In genomic region chr5:98780390-98780789, GRCh38 we compare ENCODE assay signal across 20 cellular contexts. TPM values are rescaled to one million over a fixed set of nuclear protein-coding genes. Genes with fewer than 3 reads are reported as not detected.
A peak's percentile ranks its signal among the peaks of the same experiment; 100 is the strongest.
DNase-seq lines count a peak whose midpoint lies in the region; ATAC-seq and TF ChIP-seq lines count a peak whose summit lies in the region.
"Had no signal": no experiment of that assay in that cellular context is flagged by ENCODE, and none has a peak within 500 bp of the region (broad histone marks: within the 10 kb centered on the region; RNA-seq: fewer than 3 reads in every experiment).

No MANE protein-coding gene starts in this region.

- H3K27ac ChIP-seq in VCaP = peak overlapping the region; percentile 98
- H3K27ac ChIP-seq: adrenal gland, neural progenitor cell had no signal

- peak; percentile 45 for ATAC-seq in GM21381 (IDR thresholded peaks at IDR 0.05; ENCODE audit: unreplicated experiment)
- ATAC-seq in stimulated activated memory B cell treated with anti-CD40 and anti-IgM and Interleukin-4, amounts not matched to agents 10 μg/mL and 1 μg/mL and 100 μg/mL, for 72 hours = no peak
- no peak for ATAC-seq in effector memory CD8-positive, alpha-beta T cell (replicated peaks)
- ATAC-seq: CD8-positive, alpha-beta T cell had no signal

- peaks cover 15% of the 10 kb centered on the region for H3K36me3 Mint-ChIP-seq in stimulated activated memory B cell treated with anti-CD40 and anti-IgM and Interleukin-4, amounts not matched to agents 10 μg/mL and 1 μg/mL and 100 μg/mL, for 72 hours
- peaks cover 3% of the 10 kb centered on the region for H3K36me3 Mint-ChIP-seq in endothelial cell (ENCODE audit: low read depth, unreplicated experiment)
- no peaks in the 10 kb centered on the region for H3K36me3 Mint-ChIP-seq in effector memory CD8-positive, alpha-beta T cell (ENCODE audit: insufficient read depth)
- H3K36me3 Mint-ChIP-seq in activated CD4-positive, alpha-beta memory T cell treated with anti-CD3 and anti-CD28 coated beads, Interleukin-2, amount 10 ng/mL, durations not matched to agents 7 days and 5 days (ENCODE audit: low read depth) = no peaks in the 10 kb centered on the region

- H3K27ac Mint-ChIP-seq in stimulated activated memory B cell treated with anti-CD40 and anti-IgM and Interleukin-4, amounts not matched to agents 10 μg/mL and 1 μg/mL and 100 μg/mL, for 72 hours = peak overlapping the region; percentile 67
- H3K27ac Mint-ChIP-seq in endothelial cell (ENCODE audit: unreplicated experiment) = no peak overlapping the region
- H3K27ac Mint-ChIP-seq in effector memory CD8-positive, alpha-beta T cell = no peak overlapping the region
- no peak overlapping the region for H3K27ac Mint-ChIP-seq in activated CD4-positive, alpha-beta memory T cell treated with anti-CD3 and anti-CD28 coated beads, Interleukin-2, amount 10 ng/mL, durations not matched to agents 7 days and 5 days
- H3K27ac Mint-ChIP-seq: CD8-positive, alpha-beta T cell; neural progenitor cell; stimulated activated naive CD8-positive, alpha-beta T cell treated with anti-CD3 and anti-CD28 coated beads, Interleukin-15, Interleukin-2, amounts not matched to agents 100 ng/mL and 50 ng/mL, for 24 hours had no signal

- H3K9me3 Mint-ChIP-seq in stimulated activated memory B cell treated with anti-CD40 and anti-IgM and Interleukin-4, amounts not matched to agents 10 μg/mL and 1 μg/mL and 100 μg/mL, for 72 hours = no peaks in the 10 kb centered on the region
- no peaks in the 10 kb centered on the region for H3K9me3 Mint-ChIP-seq in endothelial cell (ENCODE audit: unreplicated experiment)
- no peaks in the 10 kb centered on the region for H3K9me3 Mint-ChIP-seq in effector memory CD8-positive, alpha-beta T cell
- no peaks in the 10 kb centered on the region for H3K9me3 Mint-ChIP-seq in activated CD4-positive, alpha-beta memory T cell treated with anti-CD3 and anti-CD28 coated beads, Interleukin-2, amount 10 ng/mL, durations not matched to agents 7 days and 5 days
- H3K9me3 Mint-ChIP-seq: CD8-positive, alpha-beta T cell; neural progenitor cell; stimulated activated naive CD8-positive, alpha-beta T cell treated with anti-CD3 and anti-CD28 coated beads, Interleukin-15, Interleukin-2, amounts not matched to agents 100 ng/mL and 50 ng/mL, for 24 hours had no signal

- CTCF ChIA-PET in activated CD4-positive, alpha-beta memory T cell treated with anti-CD3 and anti-CD28 coated beads, Interleukin-2, amount 10 ng/mL, durations not matched to agents 7 days and 5 days (lab: Charles Lee) = interaction anchor here (3.3 kb wide), 1 partner anchor 11 kb away, joined by 23 read pairs; no protein-coding TSS in a partner anchor

- POLR2A ChIA-PET in activated CD4-positive, alpha-beta memory T cell treated with anti-CD3 and anti-CD28 coated beads, Interleukin-2, amount 10 ng/mL, durations not matched to agents 7 days and 5 days (lab: Charles Lee) = interaction anchor here (1.7 kb wide), 1 partner anchor 11 kb away, joined by 6 read pairs; no protein-coding TSS in a partner anchor

- peaks cover 68% of the 10 kb centered on the region for H3K4me1 Mint-ChIP-seq in stimulated activated memory B cell treated with anti-CD40 and anti-IgM and Interleukin-4, amounts not matched to agents 10 μg/mL and 1 μg/mL and 100 μg/mL, for 72 hours
- peaks cover 24% of the 10 kb centered on the region for H3K4me1 Mint-ChIP-seq in endothelial cell (ENCODE audit: unreplicated experiment)
- H3K4me1 Mint-ChIP-seq in effector memory CD8-positive, alpha-beta T cell (ENCODE audit: low read depth in 2 of 2) = no peaks in the 10 kb centered on the region
- H3K4me1 Mint-ChIP-seq in activated CD4-positive, alpha-beta memory T cell treated with anti-CD3 and anti-CD28 coated beads, Interleukin-2, amount 10 ng/mL, durations not matched to agents 7 days and 5 days = peaks cover 2% of the 10 kb centered on the region

- TF ChIP-seq CTCF in VCaP (conservative IDR thresholded peaks at IDR 0.05) = no peak
- no peak for TF ChIP-seq CTCF in endothelial cell (IDR thresholded peaks at IDR 0.05; ENCODE audit: unreplicated experiment)

- DNase-seq in kidney tubule cell (ENCODE audit: low spot score) (peak; percentile 83), endothelial cell (ENCODE audit: low spot score) (no peak)
- DNase-seq in effector memory CD8-positive, alpha-beta T cell = no peak
- no peak for DNase-seq in activated CD4-positive, alpha-beta memory T cell treated with anti-CD3 and anti-CD28 coated beads, Interleukin-2, amount 10 ng/mL, durations not matched to agents 7 days and 5 days
- DNase-seq: activated CD4-positive, alpha-beta T cell treated with anti-CD3 and anti-CD28 coated beads for 4 hours; activated effector memory CD4-positive, alpha-beta T cell treated with Interleukin-2 at 50 U/mL for 16 hours; adrenal gland; CD8-positive, alpha-beta T cell; central memory CD4-positive, alpha-beta T cell; DMS79 treated with DMSO at 0.1 percent for 48 hours; effector CD4-positive, alpha-beta T cell; hippocampal formation; mesendoderm; NCI-H1436 treated with DMSO at 0.1 percent for 48 hours; NCI-H774 had no signal

- no peaks in the 10 kb centered on the region for H3K27me3 Mint-ChIP-seq in stimulated activated memory B cell treated with anti-CD40 and anti-IgM and Interleukin-4, amounts not matched to agents 10 μg/mL and 1 μg/mL and 100 μg/mL, for 72 hours
- no peaks in the 10 kb centered on the region for H3K27me3 Mint-ChIP-seq in endothelial cell (ENCODE audit: unreplicated experiment)
- peaks cover 35 to 50% of the 10 kb centered on the region in 2 donors for H3K27me3 Mint-ChIP-seq in effector memory CD8-positive, alpha-beta T cell
- H3K27me3 Mint-ChIP-seq in activated CD4-positive, alpha-beta memory T cell treated with anti-CD3 and anti-CD28 coated beads, Interleukin-2, amount 10 ng/mL, durations not matched to agents 7 days and 5 days = peaks cover 11% of the 10 kb centered on the region
- H3K27me3 Mint-ChIP-seq: stimulated activated naive CD8-positive, alpha-beta T cell treated with anti-CD3 and anti-CD28 coated beads, Interleukin-15, Interleukin-2, amounts not matched to agents 100 ng/mL and 50 ng/mL, for 24 hours had no signal

- H3K4me3 Mint-ChIP-seq in stimulated activated memory B cell treated with anti-CD40 and anti-IgM and Interleukin-4, amounts not matched to agents 10 μg/mL and 1 μg/mL and 100 μg/mL, for 72 hours = no peak overlapping the region
- no peak overlapping the region for H3K4me3 Mint-ChIP-seq in endothelial cell (ENCODE audit: unreplicated experiment)
- H3K4me3 Mint-ChIP-seq in effector memory CD8-positive, alpha-beta T cell = no peak overlapping the region
- no peak overlapping the region for H3K4me3 Mint-ChIP-seq in activated CD4-positive, alpha-beta memory T cell treated with anti-CD3 and anti-CD28 coated beads, Interleukin-2, amount 10 ng/mL, durations not matched to agents 7 days and 5 days
- H3K4me3 Mint-ChIP-seq: CD8-positive, alpha-beta T cell; neural progenitor cell; stimulated activated naive CD8-positive, alpha-beta T cell treated with anti-CD3 and anti-CD28 coated beads, Interleukin-15, Interleukin-2, amounts not matched to agents 100 ng/mL and 50 ng/mL, for 24 hours had no signal

RNA-seq across cellular contexts. Expression of gene RGMB, which starts 6.9 kb away (rescaled TPM):
- total RNA-seq in endothelial cell (ENCODE audit: unreplicated experiment) = 24.5 TPM
- total RNA-seq in activated CD4-positive, alpha-beta memory T cell treated with anti-CD3 and anti-CD28 coated beads, Interleukin-2, amount 10 ng/mL, durations not matched to agents 7 days and 5 days = under 1 TPM; 0.60 to 0.65 TPM

Comparison
In these comparisons a context has a peak if more than half of its experiments do, and no peak if none do; other contexts are left out.
1. RNA of gene RGMB, which starts 6.9 kb away (total RNA-seq): 24.5 TPM in endothelial cell (single experiment); 0.60 to 0.65 TPM in activated CD4-positive, alpha-beta memory T cell treated with anti-CD3 and anti-CD28 coated beads, Interleukin-2, amount 10 ng/mL, durations not matched to agents 7 days and 5 days; every median in the first group is over 10 times any median in the second.